Comparison of ENCODE assay signal across 23 cellular contexts in the genomic region with DNA sequence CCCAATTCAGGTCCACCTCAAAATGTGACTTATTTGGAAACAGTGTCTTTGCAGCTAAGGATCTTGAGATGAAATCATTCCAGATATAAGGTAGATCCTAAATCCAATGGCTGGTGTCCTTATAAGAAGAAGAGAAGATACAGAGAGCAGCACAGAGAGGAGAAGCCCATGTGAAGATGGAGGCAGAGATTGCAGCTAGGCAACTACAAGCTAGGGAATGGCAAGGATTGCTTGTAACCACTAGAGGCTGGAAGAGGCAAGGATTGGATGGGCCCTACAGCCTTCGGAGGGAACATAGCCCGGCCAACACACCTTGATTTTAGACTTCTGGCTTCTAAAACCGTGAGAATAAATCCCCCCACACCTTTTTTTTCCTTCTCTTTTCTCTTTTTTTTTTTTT. TPM values are rescaled to one million over a fixed set of nuclear protein-coding genes. Genes with fewer than 3 reads are reported as not detected.
"Had no signal": no experiment of that assay in that cellular context is flagged by ENCODE, and none has a peak within 500 bp of the region (broad histone marks: within the 10 kb centered on the region; RNA-seq: fewer than 3 reads in every experiment).

No MANE protein-coding gene starts in this region.

- H3K4me3 ChIP-seq: MG63, SJCRH30 had no signal

- H3K4me1 ChIP-seq: SJCRH30 had no signal

- FAIRE-seq: RCC 7860 had no signal

- H3K36me3 ChIP-seq: MG63, SJCRH30 had no signal

- H3K27me3 ChIP-seq: SJCRH30 had no signal

- DNase-seq: Karpas-422, KG1, MG63, NCI-H1092, NCI-H1105 treated with DMSO at 0.1 percent for 48 hours, NCI-H1417 treated with DMSO at 0.1 percent for 48 hours, NCI-H146, NCI-H1694 treated with DMSO at 0.1 percent for 48 hours, NCI-H1930, NCI-H2081, NCI-H2107, NCI-H2171 treated with DMSO at 0.1 percent for 48 hours, NCI-H345, NCI-H446 treated with DMSO at 0.1 percent for 48 hours, NCI-H510A treated with DMSO at 0.1 percent for 48 hours, NCI-H526, Right ventricle myocardium superior, RPMI8226, SJCRH30, T-helper 2 cell had no signal

- H3K9me3 ChIP-seq: MG63, SJCRH30 had no signal

- H3K27ac ChIP-seq: SJCRH30 had no signal

RNA-seq across cellular contexts. Expression of a gene that starts 38.5 kb away (rescaled TPM):
- total RNA-seq: HT-29; SJCRH30; T-helper 1 cell treated with Interleukin-12 subunit alpha and Interleukin-12 subunit beta and Interleukin-4 antibody, amounts not matched to agents 30 ng/mL and 1 ng/mL, for 36 hours had no signal
